In the genomic region with DNA sequence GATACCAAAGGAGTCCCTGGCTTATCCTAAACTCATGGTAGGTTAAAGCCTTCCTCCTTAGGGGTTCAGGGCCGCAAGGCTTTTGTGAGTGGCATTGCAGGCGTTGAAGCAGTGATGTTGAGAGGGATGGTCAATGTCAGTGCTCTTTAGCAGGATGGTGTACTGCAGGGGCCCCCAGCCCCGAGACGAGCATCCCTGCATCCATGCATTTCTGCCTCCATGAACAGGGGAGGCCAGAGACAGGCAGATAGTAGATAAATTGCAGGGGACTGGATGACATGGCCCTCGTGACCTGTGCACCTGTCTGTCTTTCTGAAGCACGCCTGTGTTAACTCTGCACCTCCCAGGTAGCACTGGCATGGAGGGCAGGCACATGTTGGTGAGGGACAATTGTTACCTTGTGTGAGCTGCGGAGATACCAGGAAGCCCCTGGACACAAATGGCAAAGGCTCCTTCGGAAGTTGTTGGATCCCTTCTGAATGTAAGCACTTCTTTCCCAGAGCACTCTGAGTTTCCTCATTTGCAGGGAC, we compare ENCODE assay signal across 1 cellular context.
TF ChIP-seq lines count a peak whose summit lies in the region.

No MANE protein-coding gene starts in this region.

TF ChIP-seq in IMR-90, 13 proteins besides CTCF, POLR2A, EP300 and RAD21:
- TF ChIP-seq CHD1 (IDR thresholded peaks at IDR 0.05; ENCODE audit: low read depth, low read length) (no peak), MXI1 (IDR thresholded peaks at IDR 0.05; ENCODE audit: borderline replicate concordance, low read depth, low read length) (no peak), RCOR1 (IDR thresholded peaks at IDR 0.05; ENCODE audit: insufficient replicate concordance, low read length) (no peak), BHLHE40 (IDR thresholded peaks at IDR 0.05; ENCODE audit: low read depth, low read length) (no peak), FOS (IDR thresholded peaks at IDR 0.05; ENCODE audit: low read depth, low read length) (no peak), RFX5 (IDR thresholded peaks at IDR 0.05; ENCODE audit: low read depth, low read length) (no peak), NFE2L2 (IDR thresholded peaks at IDR 0.05; ENCODE audit: low read depth, low read length) (no peak), MAFK (IDR thresholded peaks at IDR 0.05; ENCODE audit: low read depth, low read length) (no peak), SMC3 (IDR thresholded peaks at IDR 0.05; ENCODE audit: low read depth, low read length) (no peak), CEBPB (IDR thresholded peaks at IDR 0.05; ENCODE audit: low read depth, low read length) (no peak), MAZ (IDR thresholded peaks at IDR 0.05; ENCODE audit: borderline replicate concordance, low read depth, low read length) (no peak)
- TF ChIP-seq, protein P1, sequence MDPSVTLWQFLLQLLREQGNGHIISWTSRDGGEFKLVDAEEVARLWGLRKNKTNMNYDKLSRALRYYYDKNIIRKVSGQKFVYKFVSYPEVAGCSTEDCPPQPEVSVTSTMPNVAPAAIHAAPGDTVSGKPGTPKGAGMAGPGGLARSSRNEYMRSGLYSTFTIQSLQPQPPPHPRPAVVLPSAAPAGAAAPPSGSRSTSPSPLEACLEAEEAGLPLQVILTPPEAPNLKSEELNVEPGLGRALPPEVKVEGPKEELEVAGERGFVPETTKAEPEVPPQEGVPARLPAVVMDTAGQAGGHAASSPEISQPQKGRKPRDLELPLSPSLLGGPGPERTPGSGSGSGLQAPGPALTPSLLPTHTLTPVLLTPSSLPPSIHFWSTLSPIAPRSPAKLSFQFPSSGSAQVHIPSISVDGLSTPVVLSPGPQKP (IDR thresholded peaks at IDR 0.05; ENCODE audit: borderline replicate concordance, low read depth, low read length): no peak
- TF ChIP-seq, protein P2, sequence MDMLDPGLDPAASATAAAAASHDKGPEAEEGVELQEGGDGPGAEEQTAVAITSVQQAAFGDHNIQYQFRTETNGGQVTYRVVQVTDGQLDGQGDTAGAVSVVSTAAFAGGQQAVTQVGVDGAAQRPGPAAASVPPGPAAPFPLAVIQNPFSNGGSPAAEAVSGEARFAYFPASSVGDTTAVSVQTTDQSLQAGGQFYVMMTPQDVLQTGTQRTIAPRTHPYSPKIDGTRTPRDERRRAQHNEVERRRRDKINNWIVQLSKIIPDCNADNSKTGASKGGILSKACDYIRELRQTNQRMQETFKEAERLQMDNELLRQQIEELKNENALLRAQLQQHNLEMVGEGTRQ (IDR thresholded peaks at IDR 0.05; ENCODE audit: low read depth, low read length): no peak
